ENCODE assay signal across 8 cellular contexts in the genomic region with DNA sequence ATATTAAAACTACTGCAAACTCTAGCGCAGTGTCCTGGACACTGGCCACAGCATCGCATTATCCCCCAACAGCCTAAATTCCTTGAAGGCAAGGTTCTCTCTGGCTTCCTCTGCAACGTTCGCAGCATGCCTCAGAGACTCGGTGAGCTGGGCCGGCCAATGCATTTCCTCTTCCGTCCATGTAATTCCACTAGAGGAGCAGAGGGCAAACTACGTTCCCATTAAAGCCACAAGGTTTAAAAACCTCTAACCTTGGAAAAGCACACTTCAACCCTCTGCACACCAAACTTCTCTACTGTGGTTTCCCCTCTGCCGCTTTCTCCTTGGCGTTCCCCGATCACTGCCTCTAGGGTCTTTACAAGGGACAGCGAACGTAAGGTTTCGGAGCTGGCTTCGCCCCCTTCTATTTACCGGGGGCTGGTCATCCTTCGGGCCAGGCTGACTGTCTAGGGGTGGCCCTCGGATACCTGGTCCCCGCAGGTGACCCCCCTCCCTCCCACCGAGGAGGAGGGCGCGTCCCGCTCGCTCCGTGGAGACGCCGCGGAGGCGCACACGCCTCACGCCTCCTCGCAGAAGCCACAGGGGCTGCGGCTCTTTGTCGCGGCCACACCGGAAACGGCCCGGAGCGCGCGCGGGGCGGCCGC. TPM values are rescaled to one million over a fixed set of nuclear protein-coding genes. Genes with fewer than 3 reads are reported as not detected.
DNase-seq lines count a peak whose midpoint lies in the region; ATAC-seq and TF ChIP-seq lines count a peak whose summit lies in the region.

No MANE protein-coding gene starts in this region.

- peak overlapping the region; percentile 60 for H3K4me3 ChIP-seq in CD8-positive, alpha-beta T cell (ENCODE audit: low read depth, low read length)
- peak overlapping the region; percentile 75 for H3K4me3 ChIP-seq in iPS DF 6.9 (ENCODE audit: low read length)

- peak overlapping the region; percentile 72 for H3K27ac ChIP-seq in CD8-positive, alpha-beta T cell (ENCODE audit: low read depth, low read length)
- H3K27ac ChIP-seq in angular gyrus (ENCODE audit: low read depth, low read length) (peak overlapping the region; percentile 64), iPS DF 6.9 (ENCODE audit: low read length) (no peak overlapping the region)

- peaks cover 26% of the 10 kb centered on the region for H3K4me1 ChIP-seq in CD8-positive, alpha-beta T cell (ENCODE audit: insufficient read depth, low read length)
- H3K4me1 ChIP-seq in iPS DF 6.9 (ENCODE audit: control insufficient read depth, insufficient read depth, low read length) = no peaks in the 10 kb centered on the region

- peaks cover 51% of the 10 kb centered on the region for H3K4me1 Mint-ChIP-seq in CD8-positive, alpha-beta T cell (ENCODE audit: low read depth)

- peak in 1 of 7 experiments; percentile 23 for DNase-seq in CD8-positive, alpha-beta T cell
- peak; percentile 29 for DNase-seq in NCI-H82 treated with DMSO at 0.1 percent for 48 hours (lab: John Stamatoyannopoulos, UW; ENCODE audit: unreplicated experiment)
- DNase-seq in iPS DF 6.9 (ENCODE audit: low read depth, low spot score) = no peak
- peak; percentile 64 for DNase-seq in renal cortical epithelial cell (ENCODE audit: low read depth)
- no peak for DNase-seq in T-helper 9 cell

- intact Hi-C loops in CD8-positive, alpha-beta T cell (cut with DNase I, micrococcal nuclease) = loop anchor here (1.0 to 5.0 kb wide), 5 partner anchors 18 to 323 kb away; a partner anchor contains a TSS

- POLR2A ChIA-PET in CD8-positive, alpha-beta T cell (lab: Charles Lee) = interaction anchor here (0.7 to 1.0 kb wide), 6 partner anchors 10 to 361 kb away, joined by 3 to 5 read pairs (median 4); no protein-coding TSS in a partner anchor

- no peaks in the 10 kb centered on the region for H3K27me3 Mint-ChIP-seq in CD8-positive, alpha-beta T cell (ENCODE audit: low read depth)

- H3K36me3 Mint-ChIP-seq in CD8-positive, alpha-beta T cell = no peaks in the 10 kb centered on the region

- ATAC-seq in CD8-positive, alpha-beta T cell = no peak
- ATAC-seq in GM18909 (IDR thresholded peaks at IDR 0.05; ENCODE audit: poor library complexity, unreplicated experiment) (peak; percentile 18), HG03103 (IDR thresholded peaks at IDR 0.05; ENCODE audit: low read depth, unreplicated experiment) (peak; percentile 46)

- H3K9me3 Mint-ChIP-seq in CD8-positive, alpha-beta T cell = peaks cover 6% of the 10 kb centered on the region

- peak overlapping the region; percentile 91 for H3K27ac Mint-ChIP-seq in CD8-positive, alpha-beta T cell

- H3K36me3 ChIP-seq in CD8-positive, alpha-beta T cell (ENCODE audit: insufficient read depth, low read length) = no peaks in the 10 kb centered on the region
- H3K36me3 ChIP-seq in iPS DF 6.9 (ENCODE audit: control insufficient read depth, insufficient read depth, low read length) = no peaks in the 10 kb centered on the region

- WGBS in iPS DF 6.9 (ENCODE audit: insufficient coverage, insufficient read length) = no CpG with 5 or more reads among the region's 44 CpGs

- no peaks in the 10 kb centered on the region for H3K9me3 ChIP-seq in CD8-positive, alpha-beta T cell (ENCODE audit: low read length)
- no peaks in the 10 kb centered on the region for H3K9me3 ChIP-seq in iPS DF 6.9 (ENCODE audit: control insufficient read depth, insufficient read depth, low read length)

- peak overlapping the region; percentile 84 for H3K4me3 Mint-ChIP-seq in CD8-positive, alpha-beta T cell

- no peak for TF ChIP-seq CTCF in CD8-positive, alpha-beta T cell (IDR thresholded peaks at IDR 0.05)

- CTCF ChIA-PET in CD8-positive, alpha-beta T cell (lab: Charles Lee) = interaction anchor here (0.8 to 2.0 kb wide), 4 partner anchors 19 to 52 kb away, joined by 3 to 17 read pairs (median 6); no protein-coding TSS in a partner anchor

- H3K27me3 ChIP-seq in CD8-positive, alpha-beta T cell (ENCODE audit: insufficient read depth, low read length) = no peaks in the 10 kb centered on the region
- peaks cover 25% of the 10 kb centered on the region for H3K27me3 ChIP-seq in iPS DF 6.9 (ENCODE audit: control insufficient read depth, insufficient read depth, low read length)

RNA-seq across cellular contexts. Expression of a gene that starts 0.5 kb away (rescaled TPM):
- total RNA-seq in CD8-positive, alpha-beta T cell = 10 to 100 TPM; 12.9 to 14.1 TPM
- total RNA-seq in renal cortical epithelial cell = 64.8 and 135 TPM in 2 replicates

Comparison
In these comparisons a context has a peak if more than half of its experiments do, and no peak if none do; other contexts are left out.
1. DNase-seq: peak in NCI-H82 treated with DMSO at 0.1 percent for 48 hours (single experiment) and renal cortical epithelial cell (single experiment); none in iPS DF 6.9 (single experiment) and T-helper 9 cell (single experiment).